In the genomic region with DNA sequence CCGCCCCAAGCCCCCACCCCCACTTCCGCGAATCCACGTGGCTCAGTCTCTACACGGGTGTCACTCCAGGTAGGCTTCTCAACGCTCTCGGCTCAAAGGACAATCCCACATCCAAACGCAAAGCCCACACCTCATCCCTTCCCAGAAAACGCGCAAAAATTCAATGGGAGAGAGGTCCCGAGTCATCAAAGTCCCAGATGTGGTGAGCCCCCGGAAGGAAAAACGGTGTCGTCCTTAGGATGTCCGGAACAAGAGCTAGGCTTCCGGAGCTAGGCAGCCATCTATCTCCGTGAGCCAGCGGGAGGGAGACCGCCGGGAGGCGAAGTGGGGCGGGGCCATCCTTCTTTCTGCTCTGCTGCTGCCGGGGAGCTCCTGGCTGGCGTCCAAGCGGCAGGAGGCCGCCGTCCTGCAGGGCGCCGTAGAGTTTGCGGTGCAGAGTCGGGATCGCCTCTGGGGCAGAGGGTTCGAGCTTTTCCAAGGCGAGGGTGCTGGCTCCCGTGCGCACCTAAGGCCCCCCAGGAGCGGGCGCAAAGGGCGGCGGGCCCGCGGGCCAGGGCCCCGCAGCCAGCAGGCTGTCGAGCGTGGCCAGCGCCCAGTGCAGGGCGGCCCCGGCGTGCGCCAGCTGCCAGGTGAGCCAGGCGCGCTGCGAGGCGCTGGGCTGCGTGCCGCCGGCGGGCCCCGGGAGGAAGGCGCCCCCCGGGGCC, we compare ENCODE assay signal across 9 cellular contexts. TPM values are rescaled to one million over a fixed set of nuclear protein-coding genes. Genes with fewer than 3 reads are reported as not detected.
DNase-seq lines count a peak whose midpoint lies in the region; ATAC-seq and TF ChIP-seq lines count a peak whose summit lies in the region.
"Not testable (repeated sequence)": the region's sequence is repeated elsewhere in the genome, so short reads cannot be mapped to it uniquely, and the experiment has no call there.
"Had no signal": no experiment of that assay in that cellular context is flagged by ENCODE, and none has a peak within 500 bp of the region (broad histone marks: within the 10 kb centered on the region; RNA-seq: fewer than 3 reads in every experiment).

No MANE protein-coding gene starts in this region.

- not testable (repeated sequence) for H3K36me3 Mint-ChIP-seq in activated CD4-positive, alpha-beta T cell treated with anti-CD3 and anti-CD28 coated beads, Interleukin-2, amount 10 ng/mL, durations not matched to agents 24 days and 14 days (ENCODE audit: low read depth); activated naive CD8-positive, alpha-beta T cell treated with anti-CD3 and anti-CD28 coated beads, Interleukin-2, amount 10 ng/mL, durations not matched to agents 7 days and 5 days; neural progenitor cell

- peak overlapping the region; percentile 20; the same call in 1 of the 2 replicates for H3K4me3 ChIP-seq in AG10803 (ENCODE audit: low read length)
- H3K4me3 ChIP-seq in GM23248, neural progenitor cell: not testable (repeated sequence)

- H3K9me2 ChIP-seq in GM23248 (ENCODE audit: insufficient read depth), result not testable (repeated sequence)

- H3K9ac ChIP-seq in GM23248, neural progenitor cell: not testable (repeated sequence)

- H3K9me3 ChIP-seq in GM23248 (ENCODE audit: low read depth); neural progenitor cell (ENCODE audit: low read depth): not testable (repeated sequence)

- not testable (repeated sequence) for H3K4me1 Mint-ChIP-seq in activated CD4-positive, alpha-beta T cell treated with anti-CD3 and anti-CD28 coated beads, Interleukin-2, amount 10 ng/mL, durations not matched to agents 24 days and 14 days; activated naive CD8-positive, alpha-beta T cell treated with anti-CD3 and anti-CD28 coated beads, Interleukin-2, amount 10 ng/mL, durations not matched to agents 7 days and 5 days; neural progenitor cell; stimulated activated naive CD8-positive, alpha-beta T cell treated with anti-CD3 and anti-CD28 coated beads, Interleukin-15, amount 100 ng/mL, for 72 hours

- not testable (repeated sequence) for H3K27ac ChIP-seq in GM23248, neural progenitor cell

- ATAC-seq in activated naive CD8-positive, alpha-beta T cell treated with anti-CD3 and anti-CD28 coated beads, Interleukin-2, amount 10 ng/mL, durations not matched to agents 7 days and 5 days (ENCODE audit: low read depth); stimulated activated naive CD8-positive, alpha-beta T cell treated with anti-CD3 and anti-CD28 coated beads, Interleukin-15, amount 100 ng/mL, for 72 hours: not testable (repeated sequence)

- not testable (repeated sequence) for H3K4me2 ChIP-seq in GM23248 (ENCODE audit: unreplicated experiment)
- H3K4me2 ChIP-seq in neural progenitor cell, result peak overlapping the region; percentile 55

- POLR2A ChIA-PET in activated naive CD8-positive, alpha-beta T cell treated with anti-CD3 and anti-CD28 coated beads, Interleukin-2, amount 10 ng/mL, durations not matched to agents 7 days and 5 days (lab: Charles Lee), result not testable (repeated sequence)

- H4K20me1 ChIP-seq in GM23248 (ENCODE audit: insufficient read depth); neural progenitor cell (ENCODE audit: low read depth): not testable (repeated sequence)

- H2AFZ ChIP-seq in GM23248; neural progenitor cell (replicated peaks): not testable (repeated sequence)

- 7 to 8% methylated on average over 48 of the region's 61 CpGs for WGBS in GM23248 (ENCODE audit: low coverage in 1 of 2, low lambda C conversion rate in 2 of 2, missing lambda C conversion rate in 2 of 2), 2 experiments

- intact Hi-C loops in activated CD4-positive, alpha-beta T cell treated with anti-CD3 and anti-CD28 coated beads, Interleukin-2, amount 10 ng/mL, durations not matched to agents 24 days and 14 days (cut with micrococcal nuclease), result not testable (repeated sequence)

- not testable (repeated sequence) for H3K36me3 ChIP-seq in GM23248 (ENCODE audit: low read depth); neural progenitor cell

- H3K27me3 Mint-ChIP-seq in activated CD4-positive, alpha-beta T cell treated with anti-CD3 and anti-CD28 coated beads, Interleukin-2, amount 10 ng/mL, durations not matched to agents 24 days and 14 days; activated naive CD8-positive, alpha-beta T cell treated with anti-CD3 and anti-CD28 coated beads, Interleukin-2, amount 10 ng/mL, durations not matched to agents 7 days and 5 days; stimulated activated naive CD8-positive, alpha-beta T cell treated with anti-CD3 and anti-CD28 coated beads, Interleukin-15, amount 100 ng/mL, for 72 hours: not testable (repeated sequence)
- peaks cover 12% of the 10 kb centered on the region for H3K27me3 Mint-ChIP-seq in neural progenitor cell (ENCODE audit: insufficient read depth, low read depth)

- H3K27ac Mint-ChIP-seq in activated CD4-positive, alpha-beta T cell treated with anti-CD3 and anti-CD28 coated beads, Interleukin-2, amount 10 ng/mL, durations not matched to agents 24 days and 14 days, result peak overlapping the region; percentile 26
- H3K27ac Mint-ChIP-seq in activated naive CD8-positive, alpha-beta T cell treated with anti-CD3 and anti-CD28 coated beads, Interleukin-2, amount 10 ng/mL, durations not matched to agents 7 days and 5 days; neural progenitor cell: not testable (repeated sequence)
- peak overlapping the region in 1 of 2 donors; percentile 60 for H3K27ac Mint-ChIP-seq in stimulated activated naive CD8-positive, alpha-beta T cell treated with anti-CD3 and anti-CD28 coated beads, Interleukin-15, amount 100 ng/mL, for 72 hours

- not testable (repeated sequence) for H3K4me3 Mint-ChIP-seq in activated CD4-positive, alpha-beta T cell treated with anti-CD3 and anti-CD28 coated beads, Interleukin-2, amount 10 ng/mL, durations not matched to agents 24 days and 14 days; neural progenitor cell
- H3K4me3 Mint-ChIP-seq in activated naive CD8-positive, alpha-beta T cell treated with anti-CD3 and anti-CD28 coated beads, Interleukin-2, amount 10 ng/mL, durations not matched to agents 7 days and 5 days, result peak overlapping the region; percentile 21
- peak overlapping the region; percentile 57 to 64 for H3K4me3 Mint-ChIP-seq in stimulated activated naive CD8-positive, alpha-beta T cell treated with anti-CD3 and anti-CD28 coated beads, Interleukin-15, amount 100 ng/mL, for 72 hours

- not testable (repeated sequence) for DNase-seq in AG10803 (ENCODE audit: low read depth); neural progenitor cell (ENCODE audit: low spot score)
- DNase-seq in GM23248, result peak; percentile 2
- DNase-seq in NCI-H345 (lab: John Stamatoyannopoulos, UW), result peak; percentile 44
- DNase-seq in activated CD4-positive, alpha-beta T cell treated with anti-CD3 and anti-CD28 coated beads, Interleukin-2, amount 10 ng/mL, durations not matched to agents 24 days and 14 days, result peak; percentile 60
- peak; percentile 51 for DNase-seq in activated naive CD8-positive, alpha-beta T cell treated with anti-CD3 and anti-CD28 coated beads, Interleukin-2, amount 10 ng/mL, durations not matched to agents 7 days and 5 days
- DNase-seq in hepatic stellate cell (ENCODE audit: low spot score), result peak; percentile 6
- DNase-seq in stimulated activated naive CD8-positive, alpha-beta T cell treated with anti-CD3 and anti-CD28 coated beads, Interleukin-15, amount 100 ng/mL, for 72 hours, result peak; percentile 12 to 21

- in situ Hi-C loops in GM23248 (cut with MboI), result not testable (repeated sequence)

- H3K79me2 ChIP-seq in GM23248 (ENCODE audit: insufficient read depth), result peaks cover 14% of the 10 kb centered on the region; the same call in 1 of the 2 replicates
- peaks cover 13% of the 10 kb centered on the region for H3K79me2 ChIP-seq in neural progenitor cell (ENCODE audit: low read depth)

- not testable (repeated sequence) for H3K4me1 ChIP-seq in GM23248 (ENCODE audit: insufficient read depth); neural progenitor cell

- not testable (repeated sequence) for TF ChIP-seq CTCF in AG10803 (conservative IDR thresholded peaks at IDR 0.05; ENCODE audit: low read length); neural progenitor cell (IDR thresholded peaks at IDR 0.05)

- not testable (repeated sequence) for H3K9me3 Mint-ChIP-seq in activated CD4-positive, alpha-beta T cell treated with anti-CD3 and anti-CD28 coated beads, Interleukin-2, amount 10 ng/mL, durations not matched to agents 24 days and 14 days; activated naive CD8-positive, alpha-beta T cell treated with anti-CD3 and anti-CD28 coated beads, Interleukin-2, amount 10 ng/mL, durations not matched to agents 7 days and 5 days
- peaks cover 15% of the 10 kb centered on the region for H3K9me3 Mint-ChIP-seq in neural progenitor cell
- H3K9me3 Mint-ChIP-seq in stimulated activated naive CD8-positive, alpha-beta T cell treated with anti-CD3 and anti-CD28 coated beads, Interleukin-15, amount 100 ng/mL, for 72 hours, result peaks cover 0 to 12% of the 10 kb centered on the region in 2 donors

- H3K27me3 ChIP-seq in GM23248 (replicated peaks; ENCODE audit: insufficient read depth), result not testable (repeated sequence)
- H3K27me3 ChIP-seq in neural progenitor cell, result peaks cover 53% of the 10 kb centered on the region

- not testable (repeated sequence) for H3F3A ChIP-seq in GM23248 (ENCODE audit: insufficient read depth); neural progenitor cell (ENCODE audit: low read depth)

RNA-seq across cellular contexts. Expression of a gene that starts 3.2 kb away (rescaled TPM):
- 1.7 and 2.9 TPM in 2 replicates for total RNA-seq in GM23248 (2014; rRNA removed; shearing (Covaris generic))
- 2.0 and 2.2 TPM in 2 replicates for polyA plus RNA-seq in GM23248 (2016; fragmentation: Nextera tagmentation; extraction: Ambion mirVana)
- 0.30 and 0.33 TPM in 2 replicates for total RNA-seq in activated CD4-positive, alpha-beta T cell treated with anti-CD3 and anti-CD28 coated beads, Interleukin-2, amount 10 ng/mL, durations not matched to agents 24 days and 14 days
- total RNA-seq in activated naive CD8-positive, alpha-beta T cell treated with anti-CD3 and anti-CD28 coated beads, Interleukin-2, amount 10 ng/mL, durations not matched to agents 7 days and 5 days, result 1 to 10 TPM; 1.8 to 2.6 TPM
- total RNA-seq in neural progenitor cell (ENCODE audit: low replicate concordance), result 13.3 and 14.1 TPM in 2 replicates
- total RNA-seq: Caco-2 had no signal

RNA-seq across cellular contexts. Expression of a gene that starts 47.7 kb away (rescaled TPM):
- total RNA-seq in GM23248 (2014; rRNA removed; shearing (Covaris generic)), result 6.2 and 6.6 TPM in 2 replicates
- 6.5 and 7.6 TPM in 2 replicates for polyA plus RNA-seq in GM23248 (2016; fragmentation: Nextera tagmentation; extraction: Ambion mirVana)
- 0.24 TPM in 1 of 2 replicates, not detected in the other for total RNA-seq in activated CD4-positive, alpha-beta T cell treated with anti-CD3 and anti-CD28 coated beads, Interleukin-2, amount 10 ng/mL, durations not matched to agents 24 days and 14 days
- total RNA-seq in activated naive CD8-positive, alpha-beta T cell treated with anti-CD3 and anti-CD28 coated beads, Interleukin-2, amount 10 ng/mL, durations not matched to agents 7 days and 5 days, result 1 to 10 TPM; 1.1 to 1.5 TPM
- 11.5 and 20.0 TPM in 2 replicates for total RNA-seq in neural progenitor cell (ENCODE audit: low replicate concordance)
- total RNA-seq: Caco-2 had no signal
